25 cellular contexts compared by ENCODE assay signal in genomic region chr19:8265872-8266271, GRCh38.
"Had no signal": no experiment of that assay in that cellular context is flagged by ENCODE, and none has a peak within 500 bp of the region (broad histone marks: within the 10 kb centered on the region; RNA-seq: fewer than 3 reads in every experiment).

No MANE protein-coding gene starts in this region.

- H3K27ac ChIP-seq: coronary artery, SK-N-MC, VCaP had no signal

- DNase-seq: activated CD4-positive, alpha-beta T cell treated with anti-CD3 and anti-CD28 coated beads, Interleukin-2, amount 50 U/mL, for 48 hours; activated CD4-positive, CD25-positive, alpha-beta regulatory T cell; activated gamma-delta T cell treated with Interleukin-2 at 50 U/mL for 16 hours; activated naive CD4-positive, alpha-beta T cell treated with anti-CD3 and anti-CD28 coated beads, Interleukin-2, amount 10 ng/mL, durations not matched to agents 7 days and 5 days; activated naive CD8-positive, alpha-beta T cell treated with anti-CD3 and anti-CD28 coated beads for 36 hours; activated T-cell treated with anti-CD3 and anti-CD28 coated beads, Interleukin-2, amount 50 U/mL, for 24 hours; anterior cingulate cortex; MG63; MV-4-11; NCI-H1105; NCI-H1436; NCI-H1694 treated with DMSO at 0.1 percent for 48 hours; NCI-H2029 treated with DMSO at 0.1 percent for 48 hours; NCI-H510A treated with DMSO at 0.1 percent for 48 hours; NCI-H69; NK-92 treated with Interleukin-12 subunit alpha and Interleukin-12 subunit beta, amount 100 ng/mL, for 24 hours; OCI-M1; RPMI8226; T-helper 1 cell had no signal

- H3K9me3 Mint-ChIP-seq: activated naive CD4-positive, alpha-beta T cell treated with anti-CD3 and anti-CD28 coated beads, Interleukin-2, amount 10 ng/mL, durations not matched to agents 7 days and 5 days; activated naive CD8-positive, alpha-beta T cell treated with anti-CD3 and anti-CD28 coated beads for 36 hours; activated T-cell treated with anti-CD3 and anti-CD28 coated beads, Interleukin-2, amount 50 U/mL, for 24 hours; activated T-helper 1 cell treated with anti-CD3 and anti-CD28 coated beads, Interleukin-12 subunit alpha, Interleukin-12 subunit beta, Interleukin-2, Interleukin-4 antibody, amounts not matched to agents 30 ng/mL and 10 ng/mL and 1 ng/mL, durations not matched to agents 14 hours and 24 hours and 36 hours had no signal

- H3K27me3 Mint-ChIP-seq: activated naive CD4-positive, alpha-beta T cell treated with anti-CD3 and anti-CD28 coated beads, Interleukin-2, amount 10 ng/mL, durations not matched to agents 7 days and 5 days; activated naive CD8-positive, alpha-beta T cell treated with anti-CD3 and anti-CD28 coated beads for 36 hours; activated T-cell treated with anti-CD3 and anti-CD28 coated beads, Interleukin-2, amount 50 U/mL, for 24 hours had no signal

- H3K27ac Mint-ChIP-seq: activated naive CD8-positive, alpha-beta T cell treated with anti-CD3 and anti-CD28 coated beads for 36 hours; activated T-helper 1 cell treated with anti-CD3 and anti-CD28 coated beads, Interleukin-12 subunit alpha, Interleukin-12 subunit beta, Interleukin-2, Interleukin-4 antibody, amounts not matched to agents 30 ng/mL and 10 ng/mL and 1 ng/mL, durations not matched to agents 14 hours and 24 hours and 36 hours had no signal

- H3K4me3 ChIP-seq: coronary artery, MG63, SK-N-MC had no signal

- H3K36me3 Mint-ChIP-seq: activated naive CD4-positive, alpha-beta T cell treated with anti-CD3 and anti-CD28 coated beads, Interleukin-2, amount 10 ng/mL, durations not matched to agents 7 days and 5 days; activated naive CD8-positive, alpha-beta T cell treated with anti-CD3 and anti-CD28 coated beads for 36 hours had no signal

- H3K4me3 Mint-ChIP-seq: activated naive CD4-positive, alpha-beta T cell treated with anti-CD3 and anti-CD28 coated beads, Interleukin-2, amount 10 ng/mL, durations not matched to agents 7 days and 5 days; activated naive CD8-positive, alpha-beta T cell treated with anti-CD3 and anti-CD28 coated beads for 36 hours; activated T-cell treated with anti-CD3 and anti-CD28 coated beads, Interleukin-2, amount 50 U/mL, for 24 hours; activated T-helper 1 cell treated with anti-CD3 and anti-CD28 coated beads, Interleukin-12 subunit alpha, Interleukin-12 subunit beta, Interleukin-2, Interleukin-4 antibody, amounts not matched to agents 30 ng/mL and 10 ng/mL and 1 ng/mL, durations not matched to agents 14 hours and 24 hours and 36 hours had no signal

- ATAC-seq: Panc1, Right ventricle myocardium inferior had no signal

- H3K36me3 ChIP-seq: MG63 had no signal

- H3K9me3 ChIP-seq: MG63 had no signal
